In genomic region chr7:152121432-152121831, GRCh38 we compare ENCODE assay signal across 15 cellular contexts.
A peak's percentile ranks its signal among the peaks of the same experiment; 100 is the strongest.
DNase-seq lines count a peak whose midpoint lies in the region; ATAC-seq and TF ChIP-seq lines count a peak whose summit lies in the region.
"Had no signal": no experiment of that assay in that cellular context is flagged by ENCODE, and none has a peak within 500 bp of the region (broad histone marks: within the 10 kb centered on the region; RNA-seq: fewer than 3 reads in every experiment).

No MANE protein-coding gene starts in this region.

- H3K27me3 Mint-ChIP-seq in endothelial cell (ENCODE audit: unreplicated experiment) = peaks cover 3% of the 10 kb centered on the region
- H3K27me3 Mint-ChIP-seq in activated naive CD8-positive, alpha-beta T cell treated with anti-CD3 and anti-CD28 coated beads, Interleukin-2, amount 50 U/mL, for 24 hours = no peaks in the 10 kb centered on the region
- H3K27me3 Mint-ChIP-seq: CD4-positive, alpha-beta memory T cell had no signal

- no peak for TF ChIP-seq CTCF in endothelial cell (IDR thresholded peaks at IDR 0.05; ENCODE audit: unreplicated experiment)

- no peak overlapping the region for H3K4me3 Mint-ChIP-seq in endothelial cell (ENCODE audit: unreplicated experiment)
- no peak overlapping the region for H3K4me3 Mint-ChIP-seq in activated naive CD8-positive, alpha-beta T cell treated with anti-CD3 and anti-CD28 coated beads, Interleukin-2, amount 50 U/mL, for 24 hours
- H3K4me3 Mint-ChIP-seq: CD4-positive, alpha-beta memory T cell; GM23338; H9 had no signal

- peak; percentile 50 for DNase-seq in activated effector memory CD4-positive, alpha-beta T cell treated with anti-CD3 and anti-CD28 coated beads, Interleukin-2, amount 50 U/mL, for 16 hours
- DNase-seq in activated effector memory CD4-positive, alpha-beta T cell treated with Interleukin-2 at 50 U/mL for 16 hours = no peak
- DNase-seq in endothelial cell (ENCODE audit: low spot score) (no peak), islet precursor cell (peak; percentile 51), COLO829 (ENCODE audit: low spot score) (no peak)
- DNase-seq in activated naive CD8-positive, alpha-beta T cell treated with anti-CD3 and anti-CD28 coated beads, Interleukin-2, amount 50 U/mL, for 24 hours = no peak
- DNase-seq: C1 segment of cervical spinal cord; Caco-2; CD4-positive, alpha-beta memory T cell; DMS153; DND-41; H9 had no signal

- H3K27ac Mint-ChIP-seq in endothelial cell (ENCODE audit: unreplicated experiment) = peak overlapping the region; percentile 20
- no peak overlapping the region for H3K27ac Mint-ChIP-seq in activated naive CD8-positive, alpha-beta T cell treated with anti-CD3 and anti-CD28 coated beads, Interleukin-2, amount 50 U/mL, for 24 hours
- H3K27ac Mint-ChIP-seq: GM23338, H9 had no signal

- H3K36me3 Mint-ChIP-seq in endothelial cell (ENCODE audit: low read depth, unreplicated experiment) = peaks cover 43% of the 10 kb centered on the region
- peaks cover 68% of the 10 kb centered on the region for H3K36me3 Mint-ChIP-seq in activated naive CD8-positive, alpha-beta T cell treated with anti-CD3 and anti-CD28 coated beads, Interleukin-2, amount 50 U/mL, for 24 hours (ENCODE audit: low read depth)

- H3K9me3 Mint-ChIP-seq in endothelial cell (ENCODE audit: unreplicated experiment) = no peaks in the 10 kb centered on the region
- peaks cover 12% of the 10 kb centered on the region for H3K9me3 Mint-ChIP-seq in activated naive CD8-positive, alpha-beta T cell treated with anti-CD3 and anti-CD28 coated beads, Interleukin-2, amount 50 U/mL, for 24 hours
- H3K9me3 Mint-ChIP-seq: GM23338 had no signal

- ATAC-seq in GM19467 (IDR thresholded peaks at IDR 0.05; ENCODE audit: unreplicated experiment) = no peak
- ATAC-seq in activated naive CD8-positive, alpha-beta T cell treated with anti-CD3 and anti-CD28 coated beads, Interleukin-2, amount 50 U/mL, for 24 hours = no peak
- ATAC-seq: GM23338, HCT116 had no signal

- no peaks in the 10 kb centered on the region for H3K4me1 Mint-ChIP-seq in endothelial cell (ENCODE audit: unreplicated experiment)
- H3K4me1 Mint-ChIP-seq in activated naive CD8-positive, alpha-beta T cell treated with anti-CD3 and anti-CD28 coated beads, Interleukin-2, amount 50 U/mL, for 24 hours = peaks cover 9% of the 10 kb centered on the region
- H3K4me1 Mint-ChIP-seq: GM23338, H9 had no signal

Comparison
In these comparisons a context has a peak if more than half of its experiments do, and no peak if none do; other contexts are left out.
1. DNase-seq: peak in activated effector memory CD4-positive, alpha-beta T cell treated with anti-CD3 and anti-CD28 coated beads, Interleukin-2, amount 50 U/mL, for 16 hours (single experiment) and islet precursor cell (single experiment); none in activated effector memory CD4-positive, alpha-beta T cell treated with Interleukin-2 at 50 U/mL for 16 hours (single experiment), endothelial cell (single experiment), COLO829 (single experiment) and activated naive CD8-positive, alpha-beta T cell treated with anti-CD3 and anti-CD28 coated beads, Interleukin-2, amount 50 U/mL, for 24 hours (single experiment).